ENCODE assay signal across 22 cellular contexts in genomic region chr5:150213530-150213929, GRCh38. TPM values are rescaled to one million over a fixed set of nuclear protein-coding genes. Genes with fewer than 3 reads are reported as not detected.
DNase-seq lines count a peak whose midpoint lies in the region; ATAC-seq and TF ChIP-seq lines count a peak whose summit lies in the region.
"Had no signal": no experiment of that assay in that cellular context is flagged by ENCODE, and none has a peak within 500 bp of the region (broad histone marks: within the 10 kb centered on the region; RNA-seq: fewer than 3 reads in every experiment).

No MANE protein-coding gene starts in this region.

- H3K36me3 Mint-ChIP-seq in activated naive CD8-positive, alpha-beta T cell: no peaks in the 10 kb centered on the region
- H3K36me3 Mint-ChIP-seq in activated naive CD8-positive, alpha-beta T cell treated with anti-CD3 and anti-CD28 coated beads, Interleukin-2, amount 50 U/mL, for 24 hours (ENCODE audit: low read depth): no peaks in the 10 kb centered on the region
- H3K36me3 Mint-ChIP-seq: stimulated activated memory B cell treated with anti-CD40 and anti-IgM and Interleukin-4, amounts not matched to agents 10 μg/mL and 1 μg/mL and 100 μg/mL, for 72 hours had no signal

- TF ChIP-seq CTCF in left ventricle myocardium inferior (IDR thresholded peaks at IDR 0.05; ENCODE audit: borderline replicate concordance) (no peak), tibial artery (IDR thresholded peaks at IDR 0.05) (no peak)

- H3K4me1 ChIP-seq in left ventricle myocardium inferior (peaks cover 42% of the 10 kb centered on the region), tibial artery (peaks cover 0 to 55% (median 26%) of the 10 kb centered on the region in 4 donors)
- H3K4me1 ChIP-seq: prostate gland had no signal

- H3K9me3 Mint-ChIP-seq in activated naive CD8-positive, alpha-beta T cell (ENCODE audit: low read depth): no peaks in the 10 kb centered on the region
- no peaks in the 10 kb centered on the region for H3K9me3 Mint-ChIP-seq in activated naive CD8-positive, alpha-beta T cell treated with anti-CD3 and anti-CD28 coated beads, Interleukin-2, amount 50 U/mL, for 24 hours
- H3K9me3 Mint-ChIP-seq: activated CD4-positive, alpha-beta memory T cell treated with anti-CD3 and anti-CD28 coated beads, Interleukin-2, amount 10 ng/mL, durations not matched to agents 7 days and 5 days; effector memory CD8-positive, alpha-beta T cell; stimulated activated memory B cell treated with anti-CD40 and anti-IgM and Interleukin-4, amounts not matched to agents 10 μg/mL and 1 μg/mL and 100 μg/mL, for 72 hours had no signal

- intact Hi-C loops in left ventricle myocardium inferior (cut with micrococcal nuclease): loop anchor here (10.0 kb wide), 1 partner anchor 189 kb away; no protein-coding TSS in a partner anchor
- intact Hi-C loops in tibial artery (cut with DNase I; ENCODE audit: low total_unique reads): loop anchor here (5.0 kb wide), 1 partner anchor 211 kb away; the partner anchor contains the start of genes HMGXB3 and TIGD6

- H3K36me3 ChIP-seq in left ventricle myocardium inferior (no peaks in the 10 kb centered on the region), tibial artery (no peaks in the 10 kb centered on the region)
- H3K36me3 ChIP-seq: prostate gland, thyroid gland had no signal

- peaks cover 4% of the 10 kb centered on the region for H3K27me3 ChIP-seq in left ventricle myocardium inferior (ENCODE audit: low read depth)
- no peaks in the 10 kb centered on the region for H3K27me3 ChIP-seq in tibial artery
- H3K27me3 ChIP-seq: thyroid gland had no signal

- no peak for DNase-seq in activated naive CD8-positive, alpha-beta T cell treated with anti-CD3 and anti-CD28 coated beads, Interleukin-2, amount 50 U/mL, for 24 hours
- DNase-seq in brain pericyte (ENCODE audit: low read depth, low spot score) (peak; percentile 61), left ventricle myocardium inferior (no peak), tibial artery (no peak), iPS-NIHi7 (ENCODE audit: extremely low spot score) (no peak), NCI-H2081 (lab: John Stamatoyannopoulos, UW) (no peak)
- DNase-seq: activated CD4-positive, alpha-beta memory T cell treated with anti-CD3 and anti-CD28 coated beads, Interleukin-2, amount 10 ng/mL, durations not matched to agents 7 days and 5 days; C1 segment of cervical spinal cord; effector memory CD8-positive, alpha-beta T cell; left colon; midbrain; MV-4-11; NCI-H2029 treated with DMSO at 0.1 percent for 48 hours; NCI-H510A treated with DMSO at 0.1 percent for 48 hours; T-helper 1 cell; thyroid gland had no signal

- no peaks in the 10 kb centered on the region for H3K9me3 ChIP-seq in left ventricle myocardium inferior (replicated peaks)
- no peaks in the 10 kb centered on the region for H3K9me3 ChIP-seq in tibial artery
- H3K9me3 ChIP-seq: prostate gland, thyroid gland had no signal

- peak overlapping the region; percentile 51 for H3K27ac ChIP-seq in left ventricle myocardium inferior (replicated peaks)
- peak overlapping the region; percentile 66 to 77 for H3K27ac ChIP-seq in tibial artery
- H3K27ac ChIP-seq: prostate gland had no signal

- peaks cover 17% of the 10 kb centered on the region for H3K4me1 Mint-ChIP-seq in activated naive CD8-positive, alpha-beta T cell (ENCODE audit: low read depth)
- peaks cover 15% of the 10 kb centered on the region for H3K4me1 Mint-ChIP-seq in activated naive CD8-positive, alpha-beta T cell treated with anti-CD3 and anti-CD28 coated beads, Interleukin-2, amount 50 U/mL, for 24 hours

- peak overlapping the region; percentile 54 for H3K27ac Mint-ChIP-seq in activated naive CD8-positive, alpha-beta T cell
- H3K27ac Mint-ChIP-seq in activated naive CD8-positive, alpha-beta T cell treated with anti-CD3 and anti-CD28 coated beads, Interleukin-2, amount 50 U/mL, for 24 hours: no peak overlapping the region
- H3K27ac Mint-ChIP-seq: activated CD4-positive, alpha-beta memory T cell treated with anti-CD3 and anti-CD28 coated beads, Interleukin-2, amount 10 ng/mL, durations not matched to agents 7 days and 5 days; effector memory CD8-positive, alpha-beta T cell; stimulated activated memory B cell treated with anti-CD40 and anti-IgM and Interleukin-4, amounts not matched to agents 10 μg/mL and 1 μg/mL and 100 μg/mL, for 72 hours had no signal

- H3K4me3 Mint-ChIP-seq in activated naive CD8-positive, alpha-beta T cell: no peak overlapping the region
- H3K4me3 Mint-ChIP-seq in activated naive CD8-positive, alpha-beta T cell treated with anti-CD3 and anti-CD28 coated beads, Interleukin-2, amount 50 U/mL, for 24 hours: no peak overlapping the region
- H3K4me3 Mint-ChIP-seq: activated CD4-positive, alpha-beta memory T cell treated with anti-CD3 and anti-CD28 coated beads, Interleukin-2, amount 10 ng/mL, durations not matched to agents 7 days and 5 days; effector memory CD8-positive, alpha-beta T cell; stimulated activated memory B cell treated with anti-CD40 and anti-IgM and Interleukin-4, amounts not matched to agents 10 μg/mL and 1 μg/mL and 100 μg/mL, for 72 hours had no signal

- peaks cover 1% of the 10 kb centered on the region for H3K27me3 Mint-ChIP-seq in activated naive CD8-positive, alpha-beta T cell
- H3K27me3 Mint-ChIP-seq in activated naive CD8-positive, alpha-beta T cell treated with anti-CD3 and anti-CD28 coated beads, Interleukin-2, amount 50 U/mL, for 24 hours: peaks cover 14% of the 10 kb centered on the region

- ATAC-seq in activated naive CD8-positive, alpha-beta T cell treated with anti-CD3 and anti-CD28 coated beads, Interleukin-2, amount 50 U/mL, for 24 hours: no peak
- ATAC-seq in GM19351 (IDR thresholded peaks at IDR 0.05; ENCODE audit: unreplicated experiment): no peak
- ATAC-seq: effector memory CD8-positive, alpha-beta T cell; left colon; stimulated activated memory B cell treated with anti-CD40 and anti-IgM and Interleukin-4, amounts not matched to agents 10 μg/mL and 1 μg/mL and 100 μg/mL, for 72 hours had no signal

- H3K4me3 ChIP-seq in left ventricle myocardium inferior (no peak overlapping the region), tibial artery (no peak overlapping the region)
- H3K4me3 ChIP-seq: prostate gland, thyroid gland had no signal

RNA-seq across cellular contexts. Expression of gene SLC6A7, which starts 23.7 kb away (rescaled TPM):
- total RNA-seq in left ventricle myocardium inferior: not detected
- total RNA-seq: A172; activated CD4-positive, alpha-beta memory T cell treated with anti-CD3 and anti-CD28 coated beads, Interleukin-2, amount 10 ng/mL, durations not matched to agents 7 days and 5 days; prostate gland; thyroid gland had no signal

RNA-seq across cellular contexts. Expression of gene CDX1, which starts 47.0 kb away (rescaled TPM):
- not detected for total RNA-seq in left ventricle myocardium inferior
- total RNA-seq: A172; activated CD4-positive, alpha-beta memory T cell treated with anti-CD3 and anti-CD28 coated beads, Interleukin-2, amount 10 ng/mL, durations not matched to agents 7 days and 5 days; frontal cortex; thyroid gland had no signal

RNA-seq across cellular contexts. Expression of gene PDGFRB, which starts 57.9 kb away (rescaled TPM):
- 39.7 TPM for total RNA-seq in left ventricle myocardium inferior
